ENCODE assay signal across 7 cellular contexts in the genomic region with DNA sequence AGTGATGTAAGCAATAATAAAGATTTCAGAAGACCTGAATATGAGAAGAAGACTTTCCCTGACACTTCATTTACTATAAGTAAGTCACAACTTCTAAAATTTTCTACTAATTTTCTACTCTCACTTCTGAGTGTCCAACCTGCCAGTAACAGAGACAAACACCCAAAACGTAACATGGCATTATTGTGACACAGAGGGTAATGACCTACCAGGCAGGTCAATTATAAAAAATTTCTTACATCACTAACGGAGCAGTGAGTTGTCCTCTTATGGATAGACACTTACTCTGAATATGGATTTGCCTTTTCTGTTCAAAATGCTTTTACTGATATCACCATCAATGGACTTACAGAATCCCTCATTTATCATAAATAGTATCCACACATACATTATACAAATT.
"Had no signal": no experiment of that assay in that cellular context is flagged by ENCODE, and none has a peak within 500 bp of the region (broad histone marks: within the 10 kb centered on the region; RNA-seq: fewer than 3 reads in every experiment).

No MANE protein-coding gene starts in this region.

- ATAC-seq: GM23338 had no signal

- DNase-seq: H9, HCEC 1CT, KBM-7 had no signal

- H3K4me2 ChIP-seq: GM23338 had no signal

- FAIRE-seq: H1, H54, HTR-8/SVneo had no signal

- H3K4me3 ChIP-seq: GM23338 had no signal

- H2AFZ ChIP-seq: GM23338 had no signal
